ENCODE assay signal across 8 cellular contexts in genomic region chr10:71319800-71320392, GRCh38. TPM values are rescaled to one million over a fixed set of nuclear protein-coding genes. Genes with fewer than 3 reads are reported as not detected.
DNase-seq lines count a peak whose midpoint lies in the region; ATAC-seq, FAIRE-seq and TF ChIP-seq lines count a peak whose summit lies in the region.

No MANE protein-coding gene starts in this region.

- H2AFZ ChIP-seq in Karpas-422 (ENCODE audit: low read length) (peak overlapping the region; percentile 100; the same call in 1 of the 2 replicates), neural progenitor cell (replicated peaks) (peak overlapping the region; percentile 99)

- H3K4me2 ChIP-seq in Karpas-422 (ENCODE audit: low read depth, low read length, poor library complexity, severe bottlenecking) = peak overlapping the region; percentile 78
- H3K4me2 ChIP-seq in neural progenitor cell = peak overlapping the region; percentile 90

- no peaks in the 10 kb centered on the region for H3K27me3 ChIP-seq in Caco-2 (replicated peaks; ENCODE audit: control insufficient read depth, insufficient read depth, low read length)
- no peaks in the 10 kb centered on the region for H3K27me3 ChIP-seq in Karpas-422 (ENCODE audit: low read length)
- no peaks in the 10 kb centered on the region for H3K27me3 ChIP-seq in dorsolateral prefrontal cortex
- no peaks in the 10 kb centered on the region for H3K27me3 ChIP-seq in neural progenitor cell

- H3K4me1 ChIP-seq in Caco-2 = peaks cover 22% of the 10 kb centered on the region
- H3K4me1 ChIP-seq in Karpas-422 (ENCODE audit: low read length) = peaks cover 10% of the 10 kb centered on the region
- H3K4me1 ChIP-seq in neural progenitor cell = peaks cover 27% of the 10 kb centered on the region

- H3K4me3 Mint-ChIP-seq in Caco-2 (ENCODE audit: unreplicated experiment) (peak overlapping the region; percentile 93), neural progenitor cell (peak overlapping the region; percentile 96)

- H3K79me2 ChIP-seq in Karpas-422 (ENCODE audit: low read length) (no peaks in the 10 kb centered on the region), neural progenitor cell (ENCODE audit: low read depth) (no peaks in the 10 kb centered on the region)

- peak in 1 of 2 experiments; percentile 3 for TF ChIP-seq CTCF in Caco-2 (IDR thresholded peaks at IDR 0.05; ENCODE audit: insufficient read depth in 1 of 2, low read depth in 1 of 2, low read length in 1 of 2, severe bottlenecking in 1 of 2, unreplicated experiment in 1 of 2)
- TF ChIP-seq CTCF in dorsolateral prefrontal cortex (IDR thresholded peaks at IDR 0.05 in 54 of 56, conservative IDR thresholded peaks at IDR 0.05 in 2 of 56; ENCODE audit: low read depth in 1 of 56, partially characterized antibody in 56 of 56) = peak in 3 of 56 donors; percentile 3
- TF ChIP-seq CTCF in neural progenitor cell (IDR thresholded peaks at IDR 0.05) = no peak

- peak overlapping the region; percentile 56 for H3K27ac Mint-ChIP-seq in Caco-2 (ENCODE audit: unreplicated experiment)
- no peak overlapping the region for H3K27ac Mint-ChIP-seq in neural progenitor cell

- H3K9me2 ChIP-seq in Karpas-422 (replicated peaks; ENCODE audit: insufficient read depth, low read length) = no peaks in the 10 kb centered on the region

- no peaks in the 10 kb centered on the region for H3K9me3 Mint-ChIP-seq in Caco-2 (ENCODE audit: unreplicated experiment)
- no peaks in the 10 kb centered on the region for H3K9me3 Mint-ChIP-seq in neural progenitor cell

- H4K20me1 ChIP-seq in Karpas-422 (ENCODE audit: insufficient read depth, low read depth, low read length) (peaks cover 3% of the 10 kb centered on the region; the same call in 1 of the 2 replicates), neural progenitor cell (ENCODE audit: low read depth) (no peaks in the 10 kb centered on the region)

- no peak for ATAC-seq in HG03521 (IDR thresholded peaks at IDR 0.05; ENCODE audit: unreplicated experiment)

- no peaks in the 10 kb centered on the region for H3K27me3 Mint-ChIP-seq in Caco-2 (ENCODE audit: insufficient read depth, unreplicated experiment)
- peaks cover 3% of the 10 kb centered on the region for H3K27me3 Mint-ChIP-seq in neural progenitor cell (ENCODE audit: insufficient read depth, low read depth)

- peak overlapping the region; percentile 71 for H3K4me3 ChIP-seq in Caco-2 (ENCODE audit: low read depth, low read length)
- H3K4me3 ChIP-seq in Karpas-422 (ENCODE audit: low read length) = peak overlapping the region; percentile 95
- H3K4me3 ChIP-seq in dorsolateral prefrontal cortex = peak overlapping the region; percentile 61 to 97 (median 81)
- peak overlapping the region; percentile 84 for H3K4me3 ChIP-seq in neural progenitor cell

- H3K9me3 ChIP-seq in Caco-2 = no peaks in the 10 kb centered on the region
- H3K9me3 ChIP-seq in Karpas-422 (ENCODE audit: low read length) = no peaks in the 10 kb centered on the region
- H3K9me3 ChIP-seq in neural progenitor cell (ENCODE audit: low read depth) = no peaks in the 10 kb centered on the region

- peak overlapping the region; percentile 91 for H3K9ac ChIP-seq in Karpas-422 (ENCODE audit: low read length)
- H3K9ac ChIP-seq in neural progenitor cell = no peak overlapping the region

- BruUV-seq in Caco-2 (replicated peaks; lab: Mats Ljungman, UMichigan) = TSS peak; percentile 34

- no peak for FAIRE-seq in RCC 7860 (lab: Jason Lieb, UNC)

- DNase-seq in Caco-2 = no peak
- DNase-seq in Karpas-422 = no peak
- no peak for DNase-seq in dorsolateral prefrontal cortex
- DNase-seq in neural progenitor cell (ENCODE audit: low spot score) = peak; percentile 26
- no peak for DNase-seq in glomerular visceral epithelial cell (ENCODE audit: extremely low spot score)
- no peak for DNase-seq in OCI-M1 (lab: John Stamatoyannopoulos, UW)
- DNase-seq in RCC 7860 (ENCODE audit: low spot score) = no peak

- peaks cover 20% of the 10 kb centered on the region for H3F3A ChIP-seq in neural progenitor cell (ENCODE audit: low read depth)

- H3K36me3 Mint-ChIP-seq in Caco-2 (ENCODE audit: insufficient read depth, unreplicated experiment) (peaks cover 19% of the 10 kb centered on the region), neural progenitor cell (peaks cover 2% of the 10 kb centered on the region)

- H3K4me1 Mint-ChIP-seq in Caco-2 (ENCODE audit: low read depth, unreplicated experiment) (peaks cover 7% of the 10 kb centered on the region), neural progenitor cell (peaks cover 29% of the 10 kb centered on the region)

- POLR2A ChIA-PET in Caco-2 (lab: Charles Lee) = interaction anchor here (0.6 to 1.9 kb wide), 6 partner anchors 20 to 319 kb away, joined by 3 to 13 read pairs (median 6); no protein-coding TSS in a partner anchor

- no peak overlapping the region for H3K27ac ChIP-seq in Karpas-422 (ENCODE audit: low read length)
- H3K27ac ChIP-seq in dorsolateral prefrontal cortex = peak overlapping the region in 58 of 59 donors; percentile 50 to 94 (median 86)
- H3K27ac ChIP-seq in neural progenitor cell = no peak overlapping the region

- intact Hi-C loops in Caco-2 (cut with micrococcal nuclease; ENCODE audit: unreplicated experiment) = loop anchor here (1.0 to 10.0 kb wide), 5 partner anchors 23 to 315 kb away; no protein-coding TSS in a partner anchor
- intact Hi-C loops in dorsolateral prefrontal cortex (cut with DNase I) = loop anchor here (1.0 to 10.0 kb wide), 16 partner anchors 57 to 1015 kb away; partner anchors contain the start of genes ANAPC16 (in 1 of the 2) and ASCC1 (in 1 of the 2)

- CTCF ChIA-PET in Caco-2 (lab: Charles Lee) = interaction anchor here (0.6 to 2.6 kb wide), 36 partner anchors 9 to 454 kb away, joined by 3 to 50 read pairs (median 4); partner anchors contain the start of genes CDH23 and VSIR

- H3K36me3 ChIP-seq in Caco-2 (ENCODE audit: control insufficient read depth, insufficient read depth, low read length) (no peaks in the 10 kb centered on the region), Karpas-422 (ENCODE audit: insufficient read depth, low read length) (no peaks in the 10 kb centered on the region), neural progenitor cell (no peaks in the 10 kb centered on the region)

RNA-seq across cellular contexts. Expression of gene SLC29A3, which starts 0.8 kb away (rescaled TPM):
- total RNA-seq in Caco-2 (2022) = 18.3 and 20.7 TPM in 2 replicates
- 3.4 and 3.5 TPM in 2 replicates for total RNA-seq in Karpas-422 (2014; rRNA removed; shearing (Covaris generic); ENCODE audit: low replicate concordance)
- total RNA-seq in dorsolateral prefrontal cortex = 10 to 100 TPM in 36 of 120 experiments, 1 to 10 TPM in 84; 5.1 to 15.4 (median 9.2) TPM
- total RNA-seq in neural progenitor cell (ENCODE audit: low replicate concordance) = 2.5 and 9.0 TPM in 2 replicates

Comparison
In these comparisons a context has a peak if more than half of its experiments do, and no peak if none do; other contexts are left out.
1. H3K27ac ChIP-seq: peak in dorsolateral prefrontal cortex (58 of 59); none in Karpas-422 (single experiment) and neural progenitor cell (single experiment).
2. Peak in every context shown above with its lines, with median percentiles within 50 percentile points of each other: H3K4me3 ChIP-seq.